Comparison of ENCODE assay signal across 21 cellular contexts in genomic region chr3:143755978-143756377, GRCh38.
"Had no signal": no experiment of that assay in that cellular context is flagged by ENCODE, and none has a peak within 500 bp of the region (broad histone marks: within the 10 kb centered on the region; RNA-seq: fewer than 3 reads in every experiment).

No MANE protein-coding gene starts in this region.

- H3K27ac Mint-ChIP-seq: activated CD4-positive, alpha-beta T cell treated with anti-CD3 and anti-CD28 coated beads for 36 hours; activated naive CD8-positive, alpha-beta T cell; mesothelial cell of epicardium; natural killer cell; stimulated activated naive CD8-positive, alpha-beta T cell treated with anti-CD3 and anti-CD28 coated beads, Interleukin-15, Interleukin-2, amounts not matched to agents 100 ng/mL and 50 ng/mL, for 24 hours; T-helper 1 cell treated with Interleukin-12 subunit alpha and Interleukin-12 subunit beta and Interleukin-4 antibody, amounts not matched to agents 30 μg/mL and 1 μg/mL, for 36 hours; WTC11 had no signal

- H3K36me3 ChIP-seq: adrenal gland, esophagus squamous epithelium, gastrocnemius medialis, left ventricle myocardium inferior, prostate gland, spleen, tibial artery had no signal

- DNase-seq: activated CD4-positive, alpha-beta T cell treated with anti-CD3 and anti-CD28 coated beads for 36 hours; activated CD4-positive, alpha-beta T cell treated with anti-CD3 and anti-CD28 coated beads, Interleukin-2, amount 50 U/mL, for 48 hours; activated gamma-delta T cell treated with Interleukin-2 at 50 U/mL for 16 hours; adrenal gland; central memory CD4-positive, alpha-beta T cell; effector memory CD4-positive, alpha-beta T cell; esophagus squamous epithelium; gastrocnemius medialis; hippocampal formation; left ventricle myocardium inferior; natural killer cell; spleen; stimulated activated CD4-positive, alpha-beta T cell treated with anti-CD3 and anti-CD28 coated beads, Interleukin-4, amount 100 ng/mL, for 24 hours; T1000; tibial artery had no signal

- ATAC-seq: activated CD4-positive, alpha-beta T cell treated with anti-CD3 and anti-CD28 coated beads for 36 hours; gastrocnemius medialis; natural killer cell; WTC11 had no signal

- H3K4me3 Mint-ChIP-seq: activated CD4-positive, alpha-beta T cell treated with anti-CD3 and anti-CD28 coated beads for 36 hours; activated naive CD8-positive, alpha-beta T cell; mesothelial cell of epicardium; natural killer cell; stimulated activated naive CD8-positive, alpha-beta T cell treated with anti-CD3 and anti-CD28 coated beads, Interleukin-15, Interleukin-2, amounts not matched to agents 100 ng/mL and 50 ng/mL, for 24 hours; T-helper 1 cell treated with Interleukin-12 subunit alpha and Interleukin-12 subunit beta and Interleukin-4 antibody, amounts not matched to agents 30 μg/mL and 1 μg/mL, for 36 hours; WTC11 had no signal

- H3K27ac ChIP-seq: adrenal gland, esophagus squamous epithelium, gastrocnemius medialis, left ventricle myocardium inferior, prostate gland, spleen, tibial artery had no signal

- H3K9me3 Mint-ChIP-seq: natural killer cell; stimulated activated naive CD8-positive, alpha-beta T cell treated with anti-CD3 and anti-CD28 coated beads, Interleukin-15, Interleukin-2, amounts not matched to agents 100 ng/mL and 50 ng/mL, for 24 hours had no signal

- H3K36me3 Mint-ChIP-seq: activated naive CD8-positive, alpha-beta T cell; natural killer cell had no signal

- H3K4me3 ChIP-seq: adrenal gland, esophagus squamous epithelium, gastrocnemius medialis, left ventricle myocardium inferior, prostate gland, spleen, tibial artery had no signal

- H3K27me3 Mint-ChIP-seq: activated CD4-positive, alpha-beta T cell treated with anti-CD3 and anti-CD28 coated beads for 36 hours; activated naive CD8-positive, alpha-beta T cell; stimulated activated naive CD8-positive, alpha-beta T cell treated with anti-CD3 and anti-CD28 coated beads, Interleukin-15, Interleukin-2, amounts not matched to agents 100 ng/mL and 50 ng/mL, for 24 hours had no signal

- H3K27me3 ChIP-seq: adrenal gland, esophagus squamous epithelium, gastrocnemius medialis, spleen, tibial artery had no signal

- H3K4me1 ChIP-seq: adrenal gland, esophagus squamous epithelium, gastrocnemius medialis, prostate gland, tibial artery had no signal

- H3K9me3 ChIP-seq: adrenal gland, esophagus squamous epithelium, gastrocnemius medialis, prostate gland, tibial artery had no signal
